In the genomic region with DNA sequence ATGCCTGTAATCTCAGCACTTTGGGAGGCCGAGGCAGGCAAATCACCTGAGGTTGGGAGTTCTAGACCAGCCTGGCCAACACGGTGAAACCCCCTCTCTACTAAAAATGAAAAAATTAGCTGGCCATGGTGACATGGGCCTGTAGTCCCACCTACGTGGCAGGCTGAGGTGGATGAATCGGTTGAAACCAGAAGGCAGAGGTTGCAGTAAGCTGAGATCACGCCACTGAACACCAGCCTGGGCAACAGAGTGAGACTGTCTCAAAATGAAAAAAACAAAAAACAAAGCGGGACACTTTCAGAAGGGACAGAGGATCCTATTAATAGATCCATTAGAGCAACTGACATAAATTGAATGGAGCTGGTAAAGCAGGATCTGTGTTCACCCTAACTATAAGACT, we compare ENCODE assay signal across 23 cellular contexts.
"Had no signal": no experiment of that assay in that cellular context is flagged by ENCODE, and none has a peak within 500 bp of the region (broad histone marks: within the 10 kb centered on the region; RNA-seq: fewer than 3 reads in every experiment).

No MANE protein-coding gene starts in this region.

- H3K36me3 ChIP-seq: gastroesophageal sphincter, left ventricle myocardium inferior, tibial nerve, uterus had no signal

- ATAC-seq: activated T-helper 17 cell treated with anti-CD3 and anti-CD28 coated beads, Interleukin-2, amount 50 U/mL, for 72 hours; gastroesophageal sphincter; natural killer cell; sciatic nerve; stimulated activated effector memory CD8-positive, alpha-beta T cell treated with anti-CD3 and anti-CD28 coated beads, Interleukin-12 subunit alpha, Interleukin-12 subunit beta, amount 100 ng/mL, for 72 hours; stimulated activated naive CD8-positive, alpha-beta T cell treated with anti-CD3 and anti-CD28 coated beads, Interleukin-15, amount 100 ng/mL, for 72 hours had no signal

- H3K27me3 ChIP-seq: gastroesophageal sphincter, tibial nerve, uterus had no signal

- H3K27ac ChIP-seq: epithelial cell of prostate, gastroesophageal sphincter, left ventricle myocardium inferior, tibial nerve, uterus had no signal

- H3K4me3 ChIP-seq: gastroesophageal sphincter, left ventricle myocardium inferior, tibial nerve, uterus had no signal

- DNase-seq: activated CD4-positive, alpha-beta T cell treated with anti-CD3 and anti-CD28 coated beads for 1 hour; activated CD4-positive, alpha-beta T cell treated with anti-CD3 and anti-CD28 coated beads, Interleukin-2, amount 50 U/mL, for 1 hour; activated naive CD4-positive, alpha-beta T cell; activated naive CD8-positive, alpha-beta T cell treated with anti-CD3 and anti-CD28 coated beads, Interleukin-2, amount 10 ng/mL, durations not matched to agents 7 days and 5 days; activated T-cell treated with anti-CD3 and anti-CD28 coated beads, Interleukin-2, amount 50 U/mL, for 24 hours; amniotic stem cell; cortex of kidney; head of caudate nucleus; hypothalamus; left ventricle myocardium inferior; mammary epithelial cell; midbrain; natural killer cell; small intestine; stimulated activated CD4-positive, alpha-beta T cell treated with anti-CD3 and anti-CD28 coated beads, Interleukin-2, amount 100 ng/mL, for 24 hours; stimulated activated naive CD8-positive, alpha-beta T cell treated with anti-CD3 and anti-CD28 coated beads, Interleukin-15, amount 100 ng/mL, for 72 hours; uterus had no signal
